8 cellular contexts compared by ENCODE assay signal in genomic region chr15:84734794-84735479, GRCh38. TPM values are rescaled to one million over a fixed set of nuclear protein-coding genes. Genes with fewer than 3 reads are reported as not detected.
DNase-seq lines count a peak whose midpoint lies in the region; ATAC-seq and TF ChIP-seq lines count a peak whose summit lies in the region.

No MANE protein-coding gene starts in this region.

- H3K9me3 ChIP-seq in HCT116 (ENCODE audit: control insufficient read depth in 1 of 2, insufficient read depth in 1 of 2, low read depth in 1 of 2, low read length in 2 of 2) (no peaks in the 10 kb centered on the region), mesenchymal stem cell (ENCODE audit: control insufficient read depth, low read length) (no peaks in the 10 kb centered on the region)

- peak overlapping the region in 1 of 2 experiments; percentile 11 for H3K18ac ChIP-seq in mesenchymal stem cell (ENCODE audit: low read depth in 1 of 2, low read length in 2 of 2)

- H4K8ac ChIP-seq in mesenchymal stem cell (ENCODE audit: low read length): no peak overlapping the region

- POLR2A ChIA-PET in HCT116 (lab: Charles Lee): interaction anchor here (0.5 to 3.9 kb wide), 8 partner anchors 8 to 177 kb away, joined by 3 to 38 read pairs (median 3); partner anchors contain the start of gene SEC11A

- no peak overlapping the region for H3K14ac ChIP-seq in mesenchymal stem cell (ENCODE audit: low read length in 2 of 2)

- TF ChIP-seq RAD21 in HCT116 (IDR thresholded peaks at IDR 0.05; ENCODE audit: low read depth): peak; percentile 30; the same call in 1 of the 2 replicates

- H3K4me1 ChIP-seq in HCT116 (ENCODE audit: control insufficient read depth in 1 of 2, insufficient read depth in 2 of 2, low read length in 2 of 2) (peaks cover 40 to 55% of the 10 kb centered on the region in 2 experiments), mesenchymal stem cell (ENCODE audit: control insufficient read depth, insufficient read depth, low read depth, low read length) (peaks cover 16% of the 10 kb centered on the region)

- H3K4me2 ChIP-seq in HCT116 (ENCODE audit: low read length) (peak overlapping the region; percentile 91), mesenchymal stem cell (ENCODE audit: low read length, poor library complexity, severe bottlenecking) (peak overlapping the region; percentile 44)

- CTCF ChIA-PET in HCT116 (lab: Charles Lee): interaction anchor here (1.0 to 1.2 kb wide), 2 partner anchors 12 to 147 kb away, joined by 3 to 4 read pairs; no protein-coding TSS in a partner anchor

- no peaks in the 10 kb centered on the region for H3K36me3 ChIP-seq in HCT116 (ENCODE audit: control insufficient read depth in 1 of 2, insufficient read depth in 2 of 2, low read length in 2 of 2)
- H3K36me3 ChIP-seq in mesenchymal stem cell (ENCODE audit: control insufficient read depth in 1 of 2, insufficient read depth in 2 of 2, low read depth in 1 of 2, low read length in 2 of 2): no peaks in the 10 kb centered on the region

- no peaks in the 10 kb centered on the region for H3K9me2 ChIP-seq in HCT116 (ENCODE audit: insufficient read depth)

- peak; percentile 42 for TF ChIP-seq POLR2A in HCT116 (IDR thresholded peaks at IDR 0.05; ENCODE audit: borderline replicate concordance, extremely low read depth, insufficient read depth, insufficient read length)

- ATAC-seq in GM18498 (IDR thresholded peaks at IDR 0.05; ENCODE audit: unreplicated experiment): peak; percentile 70
- peak; percentile 87 for ATAC-seq in HCT116
- ATAC-seq in stimulated activated naive CD8-positive, alpha-beta T cell treated with anti-CD3 and anti-CD28 coated beads, Interleukin-15, amount 100 ng/mL, for 72 hours: peak; percentile 71

- H3K27me3 ChIP-seq in HCT116 (ENCODE audit: insufficient read depth, low read length): no peaks in the 10 kb centered on the region
- H3K27me3 ChIP-seq in mesenchymal stem cell (ENCODE audit: control insufficient read depth in 1 of 2, insufficient read depth in 1 of 2, low read length in 2 of 2): no peaks in the 10 kb centered on the region

- DNase-seq in HCT116 (ENCODE audit: low read depth, low spot score) (peak; percentile 85), M059J (ENCODE audit: low read depth) (peak; percentile 90), UCSD-AML1 (lab: John Stamatoyannopoulos, UW; ENCODE audit: unreplicated experiment) (peak; percentile 44), cardiac fibroblast (ENCODE audit: low read depth in 2 of 2) (peak; percentile 18 to 21), mesenchymal stem cell (peak; percentile 51), NCI-H128 (lab: John Stamatoyannopoulos, UW; ENCODE audit: unreplicated experiment) (no peak)
- peak; percentile 60 to 69 for DNase-seq in stimulated activated naive CD8-positive, alpha-beta T cell treated with anti-CD3 and anti-CD28 coated beads, Interleukin-15, amount 100 ng/mL, for 72 hours

- H3K27me3 Mint-ChIP-seq in stimulated activated naive CD8-positive, alpha-beta T cell treated with anti-CD3 and anti-CD28 coated beads, Interleukin-15, amount 100 ng/mL, for 72 hours: no peaks in the 10 kb centered on the region

- H4K91ac ChIP-seq in mesenchymal stem cell (ENCODE audit: low read length): no peak overlapping the region

- H2BK5ac ChIP-seq in mesenchymal stem cell (ENCODE audit: low read depth, low read length, poor library complexity, severe bottlenecking): peak overlapping the region; percentile 84

- no peak for TF ChIP-seq CTCF in HCT116 (IDR thresholded peaks at IDR 0.05 in 2 of 3, conservative IDR thresholded peaks at IDR 0.05 in 1 of 3; ENCODE audit: borderline replicate concordance in 1 of 3, insufficient read depth in 1 of 3, low read depth in 2 of 3, low read length in 2 of 3)
- TF ChIP-seq CTCF in cardiac fibroblast (IDR thresholded peaks at IDR 0.05; ENCODE audit: low read depth, low read length): no peak

- intact Hi-C loops in HCT116 (cut with micrococcal nuclease): loop anchor here (1.0 kb wide), 1 partner anchor 19 kb away; the partner anchor contains the start of gene SEC11A

- H3K27ac ChIP-seq in HCT116 (ENCODE audit: low read depth, low read length): peak overlapping the region; percentile 77
- peak overlapping the region; percentile 90 for H3K27ac ChIP-seq in mesenchymal stem cell (ENCODE audit: low read length, poor library complexity, severe bottlenecking)

- H2AFZ ChIP-seq in HCT116 (ENCODE audit: low read depth, low read length, poor library complexity, severe bottlenecking) (peak overlapping the region; percentile 88), mesenchymal stem cell (ENCODE audit: low read depth, low read length) (peak overlapping the region; percentile 37)

- H2AK5ac ChIP-seq in mesenchymal stem cell (ENCODE audit: low read length, severe bottlenecking): peak overlapping the region; percentile 92

- H3K4me3 Mint-ChIP-seq in stimulated activated naive CD8-positive, alpha-beta T cell treated with anti-CD3 and anti-CD28 coated beads, Interleukin-15, amount 100 ng/mL, for 72 hours: peak overlapping the region; percentile 81 to 88

- WGBS in mesenchymal stem cell: 11% methylated on average over 7 of the region's 7 CpGs

- H3K23ac ChIP-seq in mesenchymal stem cell (ENCODE audit: low read length in 2 of 2): no peak overlapping the region

- H3K79me1 ChIP-seq in mesenchymal stem cell (replicated peaks; ENCODE audit: low read length, poor library complexity, severe bottlenecking): no peaks in the 10 kb centered on the region

- H3K79me2 ChIP-seq in HCT116 (ENCODE audit: insufficient read depth, low read length): no peaks in the 10 kb centered on the region

- peak overlapping the region; percentile 95 to 96 for H3K27ac Mint-ChIP-seq in stimulated activated naive CD8-positive, alpha-beta T cell treated with anti-CD3 and anti-CD28 coated beads, Interleukin-15, amount 100 ng/mL, for 72 hours

- no peak overlapping the region for H3K4ac ChIP-seq in mesenchymal stem cell (ENCODE audit: low read depth in 1 of 2, low read length in 2 of 2)

- H2BK120ac ChIP-seq in mesenchymal stem cell (ENCODE audit: low read depth, low read length): no peak overlapping the region

- no peaks in the 10 kb centered on the region for H3K9me3 Mint-ChIP-seq in stimulated activated naive CD8-positive, alpha-beta T cell treated with anti-CD3 and anti-CD28 coated beads, Interleukin-15, amount 100 ng/mL, for 72 hours

- H3K4me1 Mint-ChIP-seq in stimulated activated naive CD8-positive, alpha-beta T cell treated with anti-CD3 and anti-CD28 coated beads, Interleukin-15, amount 100 ng/mL, for 72 hours: peaks cover 58% of the 10 kb centered on the region

- H3K4me3 ChIP-seq in HCT116 (replicated peaks in 1 of 2; ENCODE audit: low read depth in 1 of 2, low read length in 2 of 2): peak overlapping the region; percentile 32 to 55
- H3K4me3 ChIP-seq in cardiac fibroblast (replicated peaks in 1 of 2; ENCODE audit: low read depth in 2 of 2, low read length in 2 of 2): no peak overlapping the region
- no peak overlapping the region for H3K4me3 ChIP-seq in mesenchymal stem cell (ENCODE audit: insufficient read depth in 1 of 2, low read depth in 1 of 2, low read length in 2 of 2)

- H2BK12ac ChIP-seq in mesenchymal stem cell (ENCODE audit: low read length in 2 of 2): no peak overlapping the region

- peak overlapping the region; percentile 62 for H3K9ac ChIP-seq in HCT116 (ENCODE audit: low read length)
- no peak overlapping the region for H3K9ac ChIP-seq in mesenchymal stem cell (ENCODE audit: low read length)

- BruUV-seq in HCT116 (replicated peaks; lab: Mats Ljungman, UMichigan): no TSS peak

- H2BK15ac ChIP-seq in mesenchymal stem cell (ENCODE audit: low read depth, poor library complexity, severe bottlenecking): no peak overlapping the region

- no peaks in the 10 kb centered on the region for H4K20me1 ChIP-seq in HCT116 (ENCODE audit: insufficient read depth)

- RAD21 ChIA-PET in HCT116 (lab: Charles Lee; ENCODE audit: low non-redundant PET in 1 of 2, low total read pairs in 2 of 2, uncharacterized antibody in 2 of 2, unreplicated experiment in 2 of 2): interaction anchor here in 1 of 2 experiments (1.3 kb wide), 1 partner anchor 18 kb away, joined by 5 read pairs; no protein-coding TSS in a partner anchor

TF ChIP-seq in HCT116, 20 proteins besides CTCF, POLR2A, EP300 and RAD21 (continues in another document):
- TF ChIP-seq EZH2phosphoT487 (IDR thresholded peaks at IDR 0.05; ENCODE audit: borderline replicate concordance) (no peak), CBX3 (IDR thresholded peaks at IDR 0.05; ENCODE audit: low read depth) (no peak), YY1 (IDR thresholded peaks at IDR 0.05; ENCODE audit: extremely low read depth, insufficient replicate concordance, low read depth, low read length) (peak; percentile 66), CEBPB (IDR thresholded peaks at IDR 0.05; ENCODE audit: low read depth) (peak; percentile 88), FOSL1 (IDR thresholded peaks at IDR 0.05; ENCODE audit: low read depth) (no peak), EGR1 (IDR thresholded peaks at IDR 0.05; ENCODE audit: low read depth) (no peak), EZH2 (IDR thresholded peaks at IDR 0.05) (no peak), ZFX (IDR thresholded peaks at IDR 0.05) (no peak), SRF (IDR thresholded peaks at IDR 0.05; ENCODE audit: low read depth) (no peak), SIN3A (IDR thresholded peaks at IDR 0.05; ENCODE audit: low read depth) (peak; percentile 69; the same call in 1 of the 2 replicates), ZBTB33 (IDR thresholded peaks at IDR 0.05; ENCODE audit: extremely low read depth, insufficient replicate concordance, low read length) (peak; percentile 43)

RNA-seq across cellular contexts. Expression of gene ZNF592, which starts 13.5 kb away (rescaled TPM):
- 26.4 TPM for total RNA-seq in HCT116 (2021; ENCODE audit: unreplicated experiment)
- polyA plus RNA-seq in HCT116 (2012): 18.0 and 18.9 TPM in 2 replicates
- total RNA-seq in M059J (2014; rRNA removed; shearing (Covaris generic)): 6.2 and 13.1 TPM in 2 replicates
- 11.9 TPM for polyA plus RNA-seq in mesenchymal stem cell (2013, experiment 1 of 2)
- 11.2 TPM for polyA plus RNA-seq in mesenchymal stem cell (2013, experiment 2 of 2)

RNA-seq across cellular contexts. Expression of gene SEC11A, which starts 19.0 kb away (rescaled TPM):
- 175 TPM for total RNA-seq in HCT116 (2021; ENCODE audit: unreplicated experiment)
- polyA plus RNA-seq in HCT116 (2012): 103 and 124 TPM in 2 replicates
- 214 and 270 TPM in 2 replicates for total RNA-seq in M059J (2014; rRNA removed; shearing (Covaris generic))
- 265 TPM for polyA plus RNA-seq in mesenchymal stem cell (2013, experiment 1 of 2)
- 272 TPM for polyA plus RNA-seq in mesenchymal stem cell (2013, experiment 2 of 2)

Comparison
In these comparisons a context has a peak if more than half of its experiments do, and no peak if none do; other contexts are left out.
1. H3K4me3 ChIP-seq: peak in HCT116 (2 of 2); none in cardiac fibroblast (0 of 2) and mesenchymal stem cell (0 of 2).
2. Peak in every context shown above with its lines, with median percentiles within 50 percentile points of each other: ATAC-seq.